In genomic region chr9:90451804-90452203, GRCh38 we compare ENCODE assay signal across 22 cellular contexts.
"Had no signal": no experiment of that assay in that cellular context is flagged by ENCODE, and none has a peak within 500 bp of the region (broad histone marks: within the 10 kb centered on the region; RNA-seq: fewer than 3 reads in every experiment).

No MANE protein-coding gene starts in this region.

- DNase-seq: IMR-90, Karpas-422, KG1, MG63, NCI-H1092, NCI-H1105 treated with DMSO at 0.1 percent for 48 hours, NCI-H1417 treated with DMSO at 0.1 percent for 48 hours, NCI-H146, NCI-H1694 treated with DMSO at 0.1 percent for 48 hours, NCI-H1930, NCI-H2081, NCI-H2107, NCI-H2227 treated with DMSO at 0.1 percent for 48 hours, NCI-H524, NCI-H526 treated with DMSO at 0.1 percent for 48 hours, NCI-H774, SHP77, SJCRH30 had no signal

- H3K27ac ChIP-seq: RWPE1, SJCRH30 had no signal

- H3K27me3 ChIP-seq: MG63, SJCRH30 had no signal

- H3K4me1 ChIP-seq: SJCRH30 had no signal

- ATAC-seq: HepG2, Panc1, SK-N-SH treated with all-trans-retinoic acid at 6 μM for 48 hours had no signal

- H3K9me3 ChIP-seq: MG63, SJCRH30 had no signal

- H3K36me3 ChIP-seq: MG63, SJCRH30 had no signal

- FAIRE-seq: HepG2 had no signal

- H3K4me3 ChIP-seq: MG63, SJCRH30 had no signal
